Comparison of ENCODE assay signal across 14 cellular contexts in genomic region chr2:170022692-170023091, GRCh38.
DNase-seq lines count a peak whose midpoint lies in the region; ATAC-seq and TF ChIP-seq lines count a peak whose summit lies in the region.
"Had no signal": no experiment of that assay in that cellular context is flagged by ENCODE, and none has a peak within 500 bp of the region (broad histone marks: within the 10 kb centered on the region; RNA-seq: fewer than 3 reads in every experiment).

No MANE protein-coding gene starts in this region.

- H3K4me3 ChIP-seq in choroid plexus epithelial cell (ENCODE audit: low read depth, low read length) (no peak overlapping the region), H7 (ENCODE audit: insufficient read depth, low read depth, low read length) (no peak overlapping the region)
- H3K4me3 ChIP-seq: esophagus muscularis mucosa, GM12878, SJSA1 had no signal

- no peak for ATAC-seq in HG03159 (IDR thresholded peaks at IDR 0.05; ENCODE audit: unreplicated experiment)
- ATAC-seq: activated CD8-positive, alpha-beta T cell treated with anti-CD3 and anti-CD28 coated beads for 36 hours; GM12878; stimulated activated naive CD8-positive, alpha-beta T cell treated with anti-CD3 and anti-CD28 coated beads, Interleukin-15, amount 100 ng/mL, for 72 hours had no signal

- H3K27me3 ChIP-seq in H7 (ENCODE audit: control insufficient read depth, insufficient read depth, low read length) = no peaks in the 10 kb centered on the region
- H3K27me3 ChIP-seq: esophagus muscularis mucosa, SJSA1 had no signal

- TF ChIP-seq CTCF in choroid plexus epithelial cell (conservative IDR thresholded peaks at IDR 0.05; ENCODE audit: low read depth, low read length) = no peak

- H3K36me3 ChIP-seq in H7 (replicated peaks; ENCODE audit: control insufficient read depth, insufficient read depth, low read length) = no peaks in the 10 kb centered on the region

- peak; percentile 36 for DNase-seq in NCI-H82 (lab: John Stamatoyannopoulos, UW)
- DNase-seq in NCI-H82 treated with DMSO at 0.1 percent for 48 hours (lab: John Stamatoyannopoulos, UW; ENCODE audit: unreplicated experiment) = no peak
- DNase-seq in NCI-H345 (lab: John Stamatoyannopoulos, UW) = peak; percentile 85
- DNase-seq in choroid plexus epithelial cell (ENCODE audit: low read depth) = peak; percentile 82
- peak; percentile 36 for DNase-seq in smooth muscle cell of the brain vasculature (ENCODE audit: low read depth, low spot score)
- no peak for DNase-seq in H7
- no peak for DNase-seq in HuH-7.5 (ENCODE audit: low spot score)
- DNase-seq: activated CD8-positive, alpha-beta T cell treated with anti-CD3 and anti-CD28 coated beads for 36 hours; activated naive CD8-positive, alpha-beta T cell treated with anti-CD3 and anti-CD28 coated beads, Interleukin-2, amount 10 ng/mL, durations not matched to agents 7 days and 5 days; stimulated activated naive CD8-positive, alpha-beta T cell treated with anti-CD3 and anti-CD28 coated beads, Interleukin-15, amount 100 ng/mL, for 72 hours had no signal

Comparison
In these comparisons a context has a peak if more than half of its experiments do, and no peak if none do; other contexts are left out.
1. DNase-seq: peak in NCI-H82 (single experiment), NCI-H345 (single experiment), choroid plexus epithelial cell (single experiment) and smooth muscle cell of the brain vasculature (single experiment); none in NCI-H82 treated with DMSO at 0.1 percent for 48 hours (single experiment), H7 (single experiment) and HuH-7.5 (single experiment).